In the genomic region with DNA sequence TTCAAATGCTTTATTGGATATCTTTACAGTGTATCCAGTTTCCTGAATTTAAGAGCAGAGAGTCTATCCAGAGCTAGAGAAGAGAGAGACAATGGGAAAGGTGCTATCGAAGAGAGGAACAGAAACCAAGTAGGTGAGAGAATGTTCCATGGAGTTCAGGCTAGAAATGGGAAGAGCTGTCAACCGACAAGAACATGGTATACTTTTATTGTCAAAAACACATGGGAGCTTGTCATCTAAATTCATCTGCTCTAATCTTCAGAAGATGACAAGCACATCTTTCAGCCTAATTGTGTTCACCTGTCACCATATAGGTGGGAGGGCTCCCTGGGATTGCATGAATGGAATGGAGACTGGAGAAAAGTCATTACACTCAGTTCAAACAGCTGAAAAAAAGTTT, we compare ENCODE assay signal across 24 cellular contexts.
"Had no signal": no experiment of that assay in that cellular context is flagged by ENCODE, and none has a peak within 500 bp of the region (broad histone marks: within the 10 kb centered on the region; RNA-seq: fewer than 3 reads in every experiment).

No MANE protein-coding gene starts in this region.

- H3K36me3 ChIP-seq: stomach, suprapubic skin, thoracic aorta, thyroid gland, tibial artery, tibial nerve, transverse colon, upper lobe of left lung, upper lobe of right lung, uterus, vagina had no signal

- H3K27me3 ChIP-seq: stomach, suprapubic skin, testis, thyroid gland, tibial artery, tibial nerve, transverse colon, upper lobe of left lung, upper lobe of right lung, vagina had no signal

- H3K9me3 ChIP-seq: suprapubic skin, testis, thoracic aorta, thyroid gland, tibial artery, tibial nerve, transverse colon, upper lobe of left lung, upper lobe of right lung, uterus, vagina had no signal

- H3K27ac ChIP-seq: stomach, suprapubic skin, testis, thoracic aorta, thyroid gland, tibial artery, tibial nerve, transverse colon, upper lobe of left lung, upper lobe of right lung, uterus, vagina had no signal

- DNase-seq: stimulated activated CD4-positive, alpha-beta T cell treated with anti-CD3 and anti-CD28 coated beads, Interleukin-2, amount 100 ng/mL, for 48 hours; stimulated activated CD4-positive, alpha-beta T cell treated with anti-CD3 and anti-CD28 coated beads, Interleukin-4, amount 100 ng/mL, for 1 hour; stimulated activated CD4-positive, alpha-beta T cell treated with anti-CD3 and anti-CD28 coated beads, Interleukin-4, amount 100 ng/mL, for 24 hours; stimulated activated CD4-positive, alpha-beta T cell treated with anti-CD3 and anti-CD28 coated beads, Interleukin-4, amount 100 ng/mL, for 4 hours; stimulated activated CD8-positive, alpha-beta memory T cell treated with anti-CD3 and anti-CD28 coated beads, Interleukin-4, amount 100 ng/mL, for 48 hours; stimulated activated naive B cell treated with anti-CD40 and anti-IgM and Interleukin-4, amounts not matched to agents 10 μg/mL and 1 μg/mL and 100 μg/mL, for 72 hours; stimulated activated naive CD4-positive, alpha-beta T cell; stimulated activated naive CD4-positive, alpha-beta T cell treated with Interleukin-2 at 50 U/mL for 16 hours; stimulated activated naive CD8-positive, alpha-beta T cell treated with anti-CD3 and anti-CD28 coated beads, Interleukin-15, amount 100 ng/mL, for 72 hours; stimulated activated naive CD8-positive, alpha-beta T cell treated with anti-CD3 and anti-CD28 coated beads, Interleukin-15, Interleukin-2, amounts not matched to agents 100 U/mL and 50 U/mL, for 24 hours; stomach; substantia nigra; testis; thyroid gland; tibial artery; transverse colon; trophoblast cell; upper lobe of left lung; upper lobe of right lung; uterus had no signal

- H3K4me1 ChIP-seq: stomach, suprapubic skin, testis, thyroid gland, tibial artery, tibial nerve, transverse colon, upper lobe of left lung, upper lobe of right lung, uterus, vagina had no signal

- H3K4me3 ChIP-seq: stomach, suprapubic skin, testis, thoracic aorta, thyroid gland, tibial artery, tibial nerve, transverse colon, upper lobe of left lung, upper lobe of right lung, uterus, vagina had no signal
